ENCODE assay signal across 8 cellular contexts in the genomic region with DNA sequence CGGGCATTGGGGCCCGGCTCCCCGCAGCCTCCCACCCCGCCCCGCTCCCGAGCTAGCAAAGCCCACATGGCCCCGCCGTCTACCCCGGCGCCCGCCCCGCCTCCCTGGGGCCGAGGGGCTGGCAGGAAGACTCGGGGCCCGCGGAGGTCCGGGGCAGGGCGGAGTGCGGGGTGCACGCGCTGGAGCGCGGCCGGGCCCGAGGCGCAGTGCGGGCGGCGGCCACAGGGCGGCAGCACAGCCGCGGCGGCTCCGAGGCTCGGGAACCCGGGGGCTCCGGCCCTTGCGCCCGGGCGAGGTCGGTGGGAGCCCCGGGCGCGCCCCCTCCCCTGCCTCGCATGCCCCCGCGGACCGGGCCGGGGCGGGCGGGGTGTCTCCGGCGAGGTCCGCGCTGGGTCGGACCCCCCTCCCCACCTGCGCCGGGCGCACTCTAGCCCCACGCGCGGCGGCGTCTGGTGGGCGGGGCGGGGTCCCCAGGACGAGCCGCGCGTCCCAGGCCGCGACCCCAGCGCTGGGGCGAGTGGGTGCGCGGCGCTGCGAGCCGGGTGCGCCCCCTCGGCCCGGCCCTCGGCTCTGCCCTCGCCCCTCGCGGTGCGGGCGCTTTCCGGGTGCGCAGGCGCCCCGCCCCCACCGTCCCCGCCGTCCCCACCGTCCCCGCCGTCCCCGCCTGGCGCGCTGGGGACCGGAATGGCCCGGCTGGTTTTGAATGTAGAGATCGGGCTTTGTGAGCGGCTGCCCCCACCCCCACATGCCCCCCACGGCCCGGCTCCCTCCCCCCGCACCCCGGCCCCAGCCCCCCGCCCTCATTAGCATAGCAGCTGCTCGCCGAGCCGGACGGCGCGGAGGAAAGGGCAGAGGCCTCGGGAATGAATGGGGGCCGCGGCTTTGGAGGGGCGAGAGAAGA. TPM values are rescaled to one million over a fixed set of nuclear protein-coding genes. Genes with fewer than 3 reads are reported as not detected.
DNase-seq lines count a peak whose midpoint lies in the region; ATAC-seq and TF ChIP-seq lines count a peak whose summit lies in the region.

No MANE protein-coding gene starts in this region.

- POLR2A ChIA-PET in AG04449 (lab: Yijun Ruan, JAX) = no interaction called here
- POLR2A ChIA-PET in OCI-LY7 (lab: Charles Lee) = no interaction called here

- no peak overlapping the region for H2AFZ ChIP-seq in OCI-LY7 (ENCODE audit: low read length)

- CTCF ChIA-PET in AG04449 (lab: Yijun Ruan, JAX) = interaction anchor here (1.0 to 3.3 kb wide), 8 partner anchors 8 to 237 kb away, joined by 4 to 11 read pairs (median 6); partner anchors contain the start of genes EXD3 and NOXA1
- CTCF ChIA-PET in OCI-LY7 (lab: Charles Lee; ENCODE audit: unreplicated experiment) = no interaction called here

- ATAC-seq in GM18498 (IDR thresholded peaks at IDR 0.05; ENCODE audit: unreplicated experiment) (peak; percentile 62), GM18511 (IDR thresholded peaks at IDR 0.05; ENCODE audit: unreplicated experiment) (no peak)

- H3K79me2 ChIP-seq in OCI-LY7 (ENCODE audit: insufficient read depth, low read depth, low read length) = no peaks in the 10 kb centered on the region

- no peaks in the 10 kb centered on the region for H3K36me3 ChIP-seq in OCI-LY7 (ENCODE audit: insufficient read depth, low read length)
- no peaks in the 10 kb centered on the region for H3K36me3 ChIP-seq in adipocyte (ENCODE audit: control insufficient read depth, insufficient read depth, low read length, severe bottlenecking)
- no peaks in the 10 kb centered on the region for H3K36me3 ChIP-seq in iPS DF 6.9 (ENCODE audit: control insufficient read depth, insufficient read depth, low read length)

- no peak for DNase-seq in AG04449 (ENCODE audit: low read depth, low spot score)
- peak; percentile 61 for DNase-seq in OCI-LY7 (ENCODE audit: low spot score)
- DNase-seq in adipocyte (ENCODE audit: low read depth) = peak; percentile 65
- DNase-seq in iPS DF 6.9 (ENCODE audit: low read depth, low spot score) = no peak
- DNase-seq in stimulated activated CD4-positive, alpha-beta T cell treated with anti-CD3 and anti-CD28 coated beads, Interleukin-2, amount 100 ng/mL, for 24 hours = peak; percentile 58 to 69
- no peak for DNase-seq in mucosa of gallbladder (ENCODE audit: low spot score)

- H3K4me1 ChIP-seq in OCI-LY7 (ENCODE audit: insufficient read depth, low read length, poor library complexity, severe bottlenecking) (peaks cover 33% of the 10 kb centered on the region), adipocyte (ENCODE audit: control insufficient read depth, insufficient read depth, low read length) (no peaks in the 10 kb centered on the region), iPS DF 6.9 (ENCODE audit: control insufficient read depth, insufficient read depth, low read length) (peaks cover 20% of the 10 kb centered on the region)

- peak overlapping the region; percentile 46; the same call in 1 of the 2 replicates for H3K4me2 ChIP-seq in OCI-LY7 (ENCODE audit: low read length)

- WGBS in iPS DF 6.9 (ENCODE audit: insufficient coverage, insufficient read length) = no CpG with 5 or more reads among the region's 120 CpGs

- H3K4me3 ChIP-seq in AG04449 (ENCODE audit: low read depth, low read length) (peak overlapping the region; percentile 6; the same call in 1 of the 2 replicates), OCI-LY7 (ENCODE audit: low read depth, low read length, poor library complexity, severe bottlenecking) (peak overlapping the region; percentile 55), adipocyte (ENCODE audit: low read length) (no peak overlapping the region), iPS DF 6.9 (ENCODE audit: low read length) (peak overlapping the region; percentile 52; the same call in 1 of the 2 replicates)

- H4K20me1 ChIP-seq in OCI-LY7 (ENCODE audit: insufficient read depth, low read length) = no peaks in the 10 kb centered on the region

- TF ChIP-seq CTCF in AG04449 (IDR thresholded peaks at IDR 0.05; ENCODE audit: insufficient read depth, low read length, missing control alignments) (peak; percentile 47), OCI-LY7 (conservative IDR thresholded peaks at IDR 0.05; ENCODE audit: low read length) (peak; percentile 60)

- H3K9me3 ChIP-seq in OCI-LY7 (ENCODE audit: low read length) = no peaks in the 10 kb centered on the region; the same call in 1 of the 2 replicates
- peaks cover 7% of the 10 kb centered on the region for H3K9me3 ChIP-seq in adipocyte (ENCODE audit: control insufficient read depth, low read length)
- H3K9me3 ChIP-seq in iPS DF 6.9 (ENCODE audit: control insufficient read depth, insufficient read depth, low read length) = no peaks in the 10 kb centered on the region

- H3K27me3 ChIP-seq in adipocyte (replicated peaks; ENCODE audit: control insufficient read depth, insufficient read depth, low read length) (peaks cover 64% of the 10 kb centered on the region), iPS DF 6.9 (ENCODE audit: control insufficient read depth, insufficient read depth, low read length) (no peaks in the 10 kb centered on the region; the same call in 1 of the 2 replicates)

- H3K27ac ChIP-seq in OCI-LY7 (ENCODE audit: low read depth, low read length, poor library complexity, severe bottlenecking) (no peak overlapping the region), iPS DF 6.9 (ENCODE audit: low read length) (no peak overlapping the region)

- no peak overlapping the region for H3K9ac ChIP-seq in adipocyte (ENCODE audit: low read length)

- BruUV-seq in OCI-LY7 (replicated peaks; lab: Mats Ljungman, UMichigan) = no TSS peak

- H3K9me2 ChIP-seq in OCI-LY7 (ENCODE audit: insufficient read depth, low read length) = no peaks in the 10 kb centered on the region

- intact Hi-C loops in OCI-LY7 (cut with micrococcal nuclease; ENCODE audit: unreplicated experiment) = no loop called here

RNA-seq across cellular contexts. Expression of gene NRARP, which starts 6.5 kb away (rescaled TPM):
- 6.9 TPM in 2 replicates for total RNA-seq in OCI-LY7 (2014; rRNA removed; shearing (Covaris generic))
- total RNA-seq in OCI-LY7 (2022) = 6.4 and 8.9 TPM in 2 replicates
- 124 TPM for total RNA-seq in mucosa of gallbladder

RNA-seq across cellular contexts. Expression of gene TOR4A, which starts 18.0 kb away (rescaled TPM):
- total RNA-seq in OCI-LY7 (2014; rRNA removed; shearing (Covaris generic)) = 11.6 and 11.7 TPM in 2 replicates
- total RNA-seq in OCI-LY7 (2022) (19.7 and 22.3 TPM in 2 replicates), mucosa of gallbladder (61.6 TPM)

RNA-seq across cellular contexts. Expression of gene NELFB, which starts 40.4 kb away (rescaled TPM):
- 59.5 and 62.6 TPM in 2 replicates for total RNA-seq in OCI-LY7 (2014; rRNA removed; shearing (Covaris generic))
- total RNA-seq in OCI-LY7 (2022) (74.8 and 76.1 TPM in 2 replicates), mucosa of gallbladder (61.2 TPM)

RNA-seq across cellular contexts. Expression of gene STPG3, which starts 44.5 kb away (rescaled TPM):
- 0.73 TPM in 1 of 2 replicates, not detected in the other for total RNA-seq in OCI-LY7 (2014; rRNA removed; shearing (Covaris generic))
- total RNA-seq in OCI-LY7 (2022) = 1.7 and 2.7 TPM in 2 replicates
- not detected for total RNA-seq in mucosa of gallbladder

RNA-seq across cellular contexts. Expression of gene TUBB4B, which starts 54.5 kb away (rescaled TPM):
- 376 and 417 TPM in 2 replicates for total RNA-seq in OCI-LY7 (2014; rRNA removed; shearing (Covaris generic))
- total RNA-seq in OCI-LY7 (2022) (402 and 443 TPM in 2 replicates), mucosa of gallbladder (296 TPM)

Comparison
In these comparisons a context has a peak if more than half of its experiments do, and no peak if none do; other contexts are left out.
1. DNase-seq: peak in OCI-LY7 (single experiment), adipocyte (single experiment) and stimulated activated CD4-positive, alpha-beta T cell treated with anti-CD3 and anti-CD28 coated beads, Interleukin-2, amount 100 ng/mL, for 24 hours (2 of 2); none in AG04449 (single experiment), iPS DF 6.9 (single experiment) and mucosa of gallbladder (single experiment).
2. RNA of gene NRARP, which starts 6.5 kb away (total RNA-seq): 124 TPM in mucosa of gallbladder (single experiment); 6.4 to 8.9 TPM in OCI-LY7; every median in the first group is over 10 times any median in the second.